ENCODE assay signal across 22 cellular contexts in genomic region chr2:38056216-38056615, GRCh38.
"Had no signal": no experiment of that assay in that cellular context is flagged by ENCODE, and none has a peak within 500 bp of the region (broad histone marks: within the 10 kb centered on the region; RNA-seq: fewer than 3 reads in every experiment).

No MANE protein-coding gene starts in this region.

- ATAC-seq: gastrocnemius medialis; pancreas; psoas muscle; stimulated activated effector memory CD8-positive, alpha-beta T cell treated with anti-CD3 and anti-CD28 coated beads, Interleukin-12 subunit alpha, Interleukin-12 subunit beta, amount 100 ng/mL, for 72 hours had no signal

- FAIRE-seq: pancreas, small intestine, TTC549 had no signal

- H3K4me3 ChIP-seq: ascending aorta, gastrocnemius medialis, hepatocyte, pancreas, psoas muscle, sigmoid colon, upper lobe of left lung had no signal

- H2AFZ ChIP-seq: hepatocyte had no signal

- H3K9me3 ChIP-seq: ascending aorta, gastrocnemius medialis, pancreas, psoas muscle, sigmoid colon, upper lobe of left lung had no signal

- H3K79me2 ChIP-seq: hepatocyte had no signal

- H3K36me3 ChIP-seq: ascending aorta, gastrocnemius medialis, pancreas, sigmoid colon, upper lobe of left lung had no signal

- H3K4me1 ChIP-seq: ascending aorta, gastrocnemius medialis, pancreas, psoas muscle, sigmoid colon, upper lobe of left lung had no signal

- DNase-seq: activated CD4-positive, alpha-beta T cell treated with anti-CD3 and anti-CD28 coated beads for 4 hours; activated CD4-positive, alpha-beta T cell treated with anti-CD3 and anti-CD28 coated beads, Interleukin-2, amount 50 U/mL, for 48 hours; activated CD8-positive, alpha-beta memory T cell treated with anti-CD3 and anti-CD28 coated beads for 24 hours; activated gamma-delta T cell; activated naive CD4-positive, alpha-beta T cell treated with anti-CD3 and anti-CD28 coated beads, Interleukin-2, amount 10 ng/mL, durations not matched to agents 7 days and 5 days; activated naive CD8-positive, alpha-beta T cell treated with anti-CD3 and anti-CD28 coated beads, Interleukin-2, amount 10 ng/mL, durations not matched to agents 7 days and 5 days; caudate nucleus; gastrocnemius medialis; naive thymus-derived CD8-positive, alpha-beta T cell; nucleus accumbens; pancreas; psoas muscle; sigmoid colon; small intestine; stimulated activated CD4-positive, alpha-beta T cell treated with anti-CD3 and anti-CD28 coated beads, Interleukin-4, amount 100 ng/mL, for 24 hours; T-helper 9 cell; upper lobe of left lung had no signal

- H3K27me3 ChIP-seq: ascending aorta, gastrocnemius medialis, hepatocyte, pancreas, sigmoid colon, upper lobe of left lung had no signal

- H3K27ac ChIP-seq: ascending aorta, gastrocnemius medialis, hepatocyte, pancreas, psoas muscle, sigmoid colon, upper lobe of left lung, VCaP had no signal

- H3K4me2 ChIP-seq: hepatocyte had no signal
